In the genomic region with DNA sequence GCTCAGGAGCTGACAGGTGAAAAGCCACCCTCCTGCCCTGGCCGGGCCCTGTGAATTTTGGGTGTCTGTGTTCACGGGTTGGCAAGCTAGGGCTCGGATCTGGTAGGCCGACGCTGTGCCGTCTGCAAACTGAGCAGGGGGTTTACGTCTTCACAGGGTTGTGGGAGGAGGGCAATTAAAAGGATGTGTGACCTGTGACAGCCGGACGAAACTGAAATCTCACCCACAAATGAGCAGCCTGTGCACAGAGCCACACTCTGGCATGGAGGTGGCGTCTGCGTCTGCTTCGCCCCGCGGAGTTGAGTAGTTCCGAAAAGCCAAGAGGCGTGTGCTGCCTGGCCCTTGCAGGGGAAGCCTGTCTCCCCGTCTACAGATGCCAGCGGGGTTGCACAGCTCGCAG, we compare ENCODE assay signal across 19 cellular contexts.
"Had no signal": no experiment of that assay in that cellular context is flagged by ENCODE, and none has a peak within 500 bp of the region (broad histone marks: within the 10 kb centered on the region; RNA-seq: fewer than 3 reads in every experiment).

No MANE protein-coding gene starts in this region.

- ATAC-seq: esophagus mucosa, T-helper 17 cell had no signal

- H3K27me3 Mint-ChIP-seq: activated naive CD4-positive, alpha-beta T cell treated with anti-CD3 and anti-CD28 coated beads, Interleukin-2, amount 50 U/mL, for 24 hours; brain; dendritic cell treated with granulocyte-macrophage colony-stimulating factor and Interleukin-4, amounts not matched to agents 40 ng/mL and 50 ng/mL, for 4 days; T-helper 17 cell had no signal

- H3K4me1 Mint-ChIP-seq: activated naive CD4-positive, alpha-beta T cell treated with anti-CD3 and anti-CD28 coated beads, Interleukin-2, amount 50 U/mL, for 24 hours had no signal

- H3K9me3 ChIP-seq: prostate gland, thoracic aorta, upper lobe of left lung had no signal

- H3K9me3 Mint-ChIP-seq: activated naive CD4-positive, alpha-beta T cell treated with anti-CD3 and anti-CD28 coated beads, Interleukin-2, amount 50 U/mL, for 24 hours; brain; dendritic cell treated with granulocyte-macrophage colony-stimulating factor and Interleukin-4, amounts not matched to agents 40 ng/mL and 50 ng/mL, for 4 days had no signal

- H3K27me3 ChIP-seq: upper lobe of left lung had no signal

- H3K4me3 Mint-ChIP-seq: activated naive CD4-positive, alpha-beta T cell treated with anti-CD3 and anti-CD28 coated beads, Interleukin-2, amount 50 U/mL, for 24 hours; brain; dendritic cell treated with granulocyte-macrophage colony-stimulating factor and Interleukin-4, amounts not matched to agents 40 ng/mL and 50 ng/mL, for 4 days; T-helper 17 cell had no signal

- H3K27ac ChIP-seq: prostate gland, thoracic aorta, upper lobe of left lung had no signal

- H3K27ac Mint-ChIP-seq: activated naive CD4-positive, alpha-beta T cell treated with anti-CD3 and anti-CD28 coated beads, Interleukin-2, amount 50 U/mL, for 24 hours; dendritic cell treated with granulocyte-macrophage colony-stimulating factor and Interleukin-4, amounts not matched to agents 40 ng/mL and 50 ng/mL, for 4 days; T-helper 17 cell had no signal

- DNase-seq: activated CD4-positive, alpha-beta T cell treated with anti-CD3 and anti-CD28 coated beads for 4 hours; activated CD4-positive, alpha-beta T cell treated with anti-CD3 and anti-CD28 coated beads, Interleukin-2, amount 50 U/mL, for 48 hours; activated CD4-positive, CD25-positive, alpha-beta regulatory T cell; activated gamma-delta T cell treated with Interleukin-2 at 50 U/mL for 16 hours; anterior cingulate cortex; effector CD4-positive, alpha-beta T cell; foreskin melanocyte; hippocampal formation; stimulated activated CD4-positive, alpha-beta T cell treated with anti-CD3 and anti-CD28 coated beads, Interleukin-4, amount 100 ng/mL, for 1 hour; stimulated activated naive CD4-positive, alpha-beta T cell treated with Interleukin-2 at 50 U/mL for 16 hours; SW 1271; T-helper 17 cell had no signal

- H3K4me3 ChIP-seq: prostate gland, thoracic aorta, upper lobe of left lung had no signal
